14 cellular contexts compared by ENCODE assay signal in the genomic region with DNA sequence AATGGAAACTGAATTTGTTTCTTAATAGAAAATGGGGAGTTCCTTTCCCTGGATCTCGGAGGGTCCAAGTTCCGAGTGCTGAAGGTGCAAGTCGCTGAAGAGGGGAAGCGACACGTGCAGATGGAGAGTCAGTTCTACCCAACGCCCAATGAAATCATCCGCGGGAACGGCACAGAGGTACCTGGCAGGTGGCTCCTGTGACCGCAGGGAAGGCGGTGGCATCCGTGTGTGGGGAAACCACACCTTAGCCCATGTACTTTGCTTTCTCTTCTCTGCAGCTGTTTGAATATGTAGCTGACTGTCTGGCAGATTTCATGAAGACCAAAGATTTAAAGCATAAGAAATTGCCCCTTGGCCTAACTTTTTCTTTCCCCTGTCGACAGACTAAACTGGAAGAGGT. TPM values are rescaled to one million over a fixed set of nuclear protein-coding genes. Genes with fewer than 3 reads are reported as not detected.
A peak's percentile ranks its signal among the peaks of the same experiment; 100 is the strongest.
DNase-seq lines count a peak whose midpoint lies in the region; ATAC-seq and TF ChIP-seq lines count a peak whose summit lies in the region.
"Had no signal": no experiment of that assay in that cellular context is flagged by ENCODE, and none has a peak within 500 bp of the region (broad histone marks: within the 10 kb centered on the region; RNA-seq: fewer than 3 reads in every experiment).

No MANE protein-coding gene starts in this region.

- H3K27ac ChIP-seq in SJSA1 (0 out of 2 replicates have a peak overlapping the region, but pooled peaks have one; percentile 8), neural progenitor cell (no peak overlapping the region)
- H3K27ac ChIP-seq: 22Rv1 had no signal

- ATAC-seq in activated naive CD8-positive, alpha-beta T cell treated with anti-CD3 and anti-CD28 coated beads, Interleukin-2, amount 10 ng/mL, durations not matched to agents 7 days and 5 days (ENCODE audit: low read depth): no peak
- no peak for ATAC-seq in GM19463 (IDR thresholded peaks at IDR 0.05; ENCODE audit: unreplicated experiment)

- H3K4me1 Mint-ChIP-seq in activated naive CD8-positive, alpha-beta T cell treated with anti-CD3 and anti-CD28 coated beads, Interleukin-2, amount 10 ng/mL, durations not matched to agents 7 days and 5 days: peaks cover 44% of the 10 kb centered on the region
- H3K4me1 Mint-ChIP-seq in neural progenitor cell: peaks cover 38% of the 10 kb centered on the region

- H3K36me3 Mint-ChIP-seq in activated naive CD8-positive, alpha-beta T cell treated with anti-CD3 and anti-CD28 coated beads, Interleukin-2, amount 10 ng/mL, durations not matched to agents 7 days and 5 days: peaks cover 3% of the 10 kb centered on the region
- no peaks in the 10 kb centered on the region for H3K36me3 Mint-ChIP-seq in neural progenitor cell

- H3K27ac Mint-ChIP-seq in activated naive CD8-positive, alpha-beta T cell treated with anti-CD3 and anti-CD28 coated beads, Interleukin-2, amount 10 ng/mL, durations not matched to agents 7 days and 5 days: peak overlapping the region; percentile 70
- peak overlapping the region; percentile 16 for H3K27ac Mint-ChIP-seq in neural progenitor cell
- H3K27ac Mint-ChIP-seq: progenitor cell of endocrine pancreas had no signal

- POLR2A ChIA-PET in activated naive CD8-positive, alpha-beta T cell treated with anti-CD3 and anti-CD28 coated beads, Interleukin-2, amount 10 ng/mL, durations not matched to agents 7 days and 5 days (lab: Charles Lee): interaction anchor here (0.7 to 1.2 kb wide), 4 partner anchors 10 to 175 kb away, joined by 3 read pairs; partner anchors contain the start of gene SUPV3L1

- H3K27me3 ChIP-seq in SJSA1 (replicated peaks) (no peaks in the 10 kb centered on the region), neural progenitor cell (peaks cover under 1% of the 10 kb centered on the region)

- TF ChIP-seq CTCF in neural progenitor cell (IDR thresholded peaks at IDR 0.05): no peak

- peaks cover 2% of the 10 kb centered on the region for H3K27me3 Mint-ChIP-seq in activated naive CD8-positive, alpha-beta T cell treated with anti-CD3 and anti-CD28 coated beads, Interleukin-2, amount 10 ng/mL, durations not matched to agents 7 days and 5 days
- H3K27me3 Mint-ChIP-seq in neural progenitor cell (ENCODE audit: insufficient read depth, low read depth): peaks cover 3% of the 10 kb centered on the region

- peak overlapping the region; percentile 45 for H3K4me2 ChIP-seq in neural progenitor cell

- no peak overlapping the region for H2AFZ ChIP-seq in neural progenitor cell (replicated peaks)

- H3K4me3 ChIP-seq in SJSA1: no peak overlapping the region
- no peak overlapping the region for H3K4me3 ChIP-seq in neural progenitor cell
- H3K4me3 ChIP-seq: lung had no signal

- H3K9ac ChIP-seq in neural progenitor cell: no peak overlapping the region

- no peaks in the 10 kb centered on the region for H3K9me3 Mint-ChIP-seq in activated naive CD8-positive, alpha-beta T cell treated with anti-CD3 and anti-CD28 coated beads, Interleukin-2, amount 10 ng/mL, durations not matched to agents 7 days and 5 days
- H3K9me3 Mint-ChIP-seq in neural progenitor cell: no peaks in the 10 kb centered on the region

- peak overlapping the region; percentile 74 for H3K4me3 Mint-ChIP-seq in activated naive CD8-positive, alpha-beta T cell treated with anti-CD3 and anti-CD28 coated beads, Interleukin-2, amount 10 ng/mL, durations not matched to agents 7 days and 5 days
- no peak overlapping the region for H3K4me3 Mint-ChIP-seq in neural progenitor cell

- H3K36me3 ChIP-seq in SJSA1: no peaks in the 10 kb centered on the region
- H3K36me3 ChIP-seq in neural progenitor cell: no peaks in the 10 kb centered on the region

- H4K20me1 ChIP-seq in neural progenitor cell (ENCODE audit: low read depth): no peaks in the 10 kb centered on the region

- H3F3A ChIP-seq in neural progenitor cell (ENCODE audit: low read depth): peaks cover 12% of the 10 kb centered on the region

- DNase-seq in NCI-H2107 treated with DMSO at 0.1 percent for 48 hours (lab: John Stamatoyannopoulos, UW; ENCODE audit: unreplicated experiment) (peak; percentile 6), NCI-H2107 (lab: John Stamatoyannopoulos, UW) (no peak), SJSA1 (ENCODE audit: low read depth in 1 of 2, low spot score in 2 of 2) (no peak), neural progenitor cell (ENCODE audit: low spot score) (no peak), NCI-H524 (lab: John Stamatoyannopoulos, UW) (no peak), DMS53 (lab: John Stamatoyannopoulos, UW) (no peak)
- DNase-seq in activated naive CD8-positive, alpha-beta T cell treated with anti-CD3 and anti-CD28 coated beads, Interleukin-2, amount 10 ng/mL, durations not matched to agents 7 days and 5 days: no peak
- DNase-seq: DMS 273 treated with DMSO at 0.1 percent for 48 hours, hippocampal formation, NCI-H526 had no signal

- H3K4me1 ChIP-seq in SJSA1 (replicated peaks) (peaks cover 14% of the 10 kb centered on the region), neural progenitor cell (peaks cover 8% of the 10 kb centered on the region)

- H3K9me3 ChIP-seq in SJSA1 (replicated peaks) (no peaks in the 10 kb centered on the region), neural progenitor cell (ENCODE audit: low read depth) (no peaks in the 10 kb centered on the region)

- H3K79me2 ChIP-seq in neural progenitor cell (ENCODE audit: low read depth): no peaks in the 10 kb centered on the region

RNA-seq across cellular contexts. Expression of gene HKDC1, which starts 12.6 kb away (rescaled TPM):
- total RNA-seq in SJSA1 (2014; rRNA removed; shearing (Covaris generic)): 0.06 and 0.50 TPM in 2 replicates
- total RNA-seq in activated naive CD8-positive, alpha-beta T cell treated with anti-CD3 and anti-CD28 coated beads, Interleukin-2, amount 10 ng/mL, durations not matched to agents 7 days and 5 days: 1 to 10 TPM in 1 of 2 experiments, under 1 TPM in 1; 0.68 to 1.1 TPM
- 0.30 TPM in 1 of 2 replicates, not detected in the other for total RNA-seq in neural progenitor cell (ENCODE audit: low replicate concordance)

RNA-seq across cellular contexts. Expression of gene HK1, which starts 45.6 kb away (rescaled TPM):
- 50.0 and 53.1 TPM in 2 replicates for total RNA-seq in SJSA1 (2014; rRNA removed; shearing (Covaris generic))
- 100 to 1,000 TPM; 118 to 123 TPM for total RNA-seq in activated naive CD8-positive, alpha-beta T cell treated with anti-CD3 and anti-CD28 coated beads, Interleukin-2, amount 10 ng/mL, durations not matched to agents 7 days and 5 days
- total RNA-seq in neural progenitor cell (ENCODE audit: low replicate concordance): 30.1 and 45.8 TPM in 2 replicates

RNA-seq across cellular contexts. Expression of gene SUPV3L1, which starts 52.7 kb away (rescaled TPM):
- total RNA-seq in SJSA1 (2014; rRNA removed; shearing (Covaris generic)): 22.0 and 26.1 TPM in 2 replicates
- 10 to 100 TPM; 35.6 to 38.3 TPM for total RNA-seq in activated naive CD8-positive, alpha-beta T cell treated with anti-CD3 and anti-CD28 coated beads, Interleukin-2, amount 10 ng/mL, durations not matched to agents 7 days and 5 days
- 31.9 and 32.2 TPM in 2 replicates for total RNA-seq in neural progenitor cell (ENCODE audit: low replicate concordance)
